Comparison of ENCODE assay signal across 8 cellular contexts in the genomic region with DNA sequence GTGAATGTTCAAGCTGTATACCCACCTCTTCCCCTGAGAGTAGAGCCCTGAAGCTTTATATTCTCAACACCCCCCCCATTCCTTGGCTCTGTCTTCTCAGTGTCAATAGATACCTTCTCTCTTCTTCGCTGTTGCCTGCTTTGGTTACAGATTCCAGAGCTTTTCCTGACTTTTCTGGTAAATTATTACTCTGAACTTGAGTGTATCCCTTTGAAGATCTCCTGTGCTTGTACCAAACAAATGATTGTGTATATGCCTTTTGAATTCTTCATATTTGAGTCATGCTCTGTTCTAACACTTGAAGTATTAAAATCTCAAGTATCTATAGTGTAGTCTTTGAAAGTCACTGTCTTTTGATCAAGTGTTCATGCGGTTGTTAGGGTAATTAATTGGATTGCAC. TPM values are rescaled to one million over a fixed set of nuclear protein-coding genes. Genes with fewer than 3 reads are reported as not detected.
A peak's percentile ranks its signal among the peaks of the same experiment; 100 is the strongest.
DNase-seq lines count a peak whose midpoint lies in the region; ATAC-seq, FAIRE-seq and TF ChIP-seq lines count a peak whose summit lies in the region.
"Not testable (repeated sequence)": the region's sequence is repeated elsewhere in the genome, so short reads cannot be mapped to it uniquely, and the experiment has no call there.

No MANE protein-coding gene starts in this region.

- not testable (repeated sequence) for H3K27me3 ChIP-seq in GM23248 (replicated peaks; ENCODE audit: insufficient read depth); foreskin keratinocyte; HepG2 (ENCODE audit: control insufficient read depth in 1 of 2, insufficient read depth in 2 of 2, low read length in 2 of 2); skeletal muscle tissue (ENCODE audit: control insufficient read depth in 3 of 3, insufficient read depth in 3 of 3, low read length in 3 of 3)

- WGBS in GM23248 (ENCODE audit: low coverage in 1 of 2, low lambda C conversion rate in 2 of 2, missing lambda C conversion rate in 2 of 2), 2 experiments = 94 to 95% methylated on average over 2 of the region's 2 CpGs
- 27% methylated on average over 2 of the region's 2 CpGs for WGBS in HepG2 (ENCODE audit: low lambda C conversion rate)

- not testable (repeated sequence) for TF ChIP-seq EP300 in HepG2 (IDR thresholded peaks at IDR 0.05; ENCODE audit: low read depth in 2 of 2, low read length in 2 of 2); HepG2 (CRISPR knock-in tag; IDR thresholded peaks at IDR 0.05; ENCODE audit: borderline replicate concordance)

- H3K4me1 ChIP-seq in GM23248 (ENCODE audit: insufficient read depth); skeletal muscle tissue (ENCODE audit: control insufficient read depth in 3 of 3, insufficient read depth in 3 of 3, low read length in 3 of 3): not testable (repeated sequence)
- H3K4me1 ChIP-seq in foreskin keratinocyte = peaks cover 12% of the 10 kb centered on the region
- H3K4me1 ChIP-seq in HepG2 (ENCODE audit: insufficient read depth, low read length) = peaks cover 18% of the 10 kb centered on the region

- H2AFZ ChIP-seq in GM23248; HepG2 (ENCODE audit: low read length): not testable (repeated sequence)

- H3K9ac ChIP-seq in GM23248; HepG2 (ENCODE audit: insufficient read depth, low read depth, low read length); skeletal muscle tissue (ENCODE audit: low read depth in 1 of 3, low read length in 3 of 3): not testable (repeated sequence)

- in situ Hi-C loops in ACHN (cut with HindIII; ENCODE audit: low pct_ligation_motif_present, low pct_unique_long_range_greater_than_20kb, low sequenced_read_pairs); GM23248 (cut with MboI); HepG2 (cut with HindIII; ENCODE audit: extremely low pct_ligation_motif_present, low pct_unique_long_range_greater_than_20kb): not testable (repeated sequence)

- H3K9me3 ChIP-seq in GM23248 (ENCODE audit: low read depth); HepG2 (ENCODE audit: low read length); skeletal muscle tissue (ENCODE audit: control insufficient read depth in 3 of 3, low read length in 3 of 3): not testable (repeated sequence)

- H4K20me1 ChIP-seq in GM23248 (ENCODE audit: insufficient read depth); HepG2 (ENCODE audit: insufficient read depth, low read length): not testable (repeated sequence)

- DNase-seq in ACHN (peak; percentile 90), GM23248 (peak; percentile 22), LHCN-M2 (ENCODE audit: low read depth) (peak; percentile 11), astrocyte of the hippocampus (ENCODE audit: low read depth, low spot score) (peak; percentile 3), foreskin keratinocyte (peak; percentile 3 to 20), HepG2 (ENCODE audit: low spot score) (peak; percentile 18)

- H3K4me2 ChIP-seq in GM23248 (ENCODE audit: unreplicated experiment) = peak overlapping the region; percentile 21
- not testable (repeated sequence) for H3K4me2 ChIP-seq in HepG2 (ENCODE audit: low read depth, low read length)

- not testable (repeated sequence) for ATAC-seq in foreskin keratinocyte
- peak; percentile 31; the same call in 2 of the 3 replicates for ATAC-seq in HepG2

- H3K4me3 ChIP-seq in GM23248; HepG2 (replicated peaks in 1 of 3; ENCODE audit: insufficient read depth in 1 of 3, low read depth in 2 of 3, low read length in 3 of 3); skeletal muscle tissue (ENCODE audit: low read length in 3 of 3): not testable (repeated sequence)

- not testable (repeated sequence) for TF ChIP-seq POLR2A in HepG2 (IDR thresholded peaks at IDR 0.05; ENCODE audit: insufficient read depth in 1 of 2, low read depth in 2 of 2, low read length in 2 of 2)

- H3K27ac ChIP-seq in GM23248; foreskin keratinocyte; HepG2 (ENCODE audit: extremely low read length, insufficient read depth, low read length): not testable (repeated sequence)
- H3K27ac ChIP-seq in VCaP (peak overlapping the region; percentile 91), skeletal muscle tissue (ENCODE audit: low read depth, low read length) (peak overlapping the region; percentile 13)

- H3F3A ChIP-seq in GM23248 (ENCODE audit: insufficient read depth) = not testable (repeated sequence)

- CTCF ChIA-PET in HepG2 (lab: Yijun Ruan, JAX; ENCODE audit: low intra/inter-chr PET ratio, low total read pairs) = not testable (repeated sequence)

- not testable (repeated sequence) for BruUV-seq in HepG2 (replicated peaks; lab: Mats Ljungman, UMichigan)

- FAIRE-seq in HepG2 (lab: Jason Lieb, UNC) = not testable (repeated sequence)

- TF ChIP-seq RAD21 in HepG2 (CRISPR knock-in tag; IDR thresholded peaks at IDR 0.05) = not testable (repeated sequence)

- POLR2A ChIA-PET in HepG2 (lab: Yijun Ruan, JAX) = not testable (repeated sequence)

- intact Hi-C loops in HepG2 (cut with micrococcal nuclease; ENCODE audit: unreplicated experiment) = loop anchor here (5.0 kb wide), 1 partner anchor 38 kb away; a partner anchor contains a TSS

- not testable (repeated sequence) for H3K36me3 ChIP-seq in GM23248 (ENCODE audit: low read depth); HepG2 (replicated peaks in 1 of 2; ENCODE audit: control insufficient read depth in 1 of 2, insufficient read depth in 2 of 2, low read length in 2 of 2); skeletal muscle tissue (ENCODE audit: control insufficient read depth in 3 of 3, insufficient read depth in 3 of 3, low read length in 3 of 3)

- peaks cover 43% of the 10 kb centered on the region for H3K79me2 ChIP-seq in GM23248 (ENCODE audit: insufficient read depth)
- H3K79me2 ChIP-seq in HepG2 (ENCODE audit: insufficient read depth, low read length) = not testable (repeated sequence)

- peak; percentile 23; the same call in 1 of the 2 replicates for TF ChIP-seq CTCF in VCaP (conservative IDR thresholded peaks at IDR 0.05)
- TF ChIP-seq CTCF in foreskin keratinocyte (conservative IDR thresholded peaks at IDR 0.05); HepG2 (CRISPR knock-in tag; IDR thresholded peaks at IDR 0.05): not testable (repeated sequence)

- not testable (repeated sequence) for H3K9me2 ChIP-seq in GM23248 (ENCODE audit: insufficient read depth)

RNA-seq across cellular contexts. Expression of a gene that starts 32.0 kb away (rescaled TPM):
- total RNA-seq in GM23248 (2014; rRNA removed; shearing (Covaris generic)) = 2.3 and 14.6 TPM in 2 replicates
- polyA plus RNA-seq in GM23248 (2016; fragmentation: Nextera tagmentation; extraction: Ambion mirVana) (2.5 and 3.6 TPM in 2 replicates), foreskin keratinocyte (0.29 and 0.43 TPM in 2 replicates), HepG2 (2011; rRNA removed) (12.0 and 13.6 TPM in 2 replicates)
- total RNA-seq in LHCN-M2 (2014; rRNA removed) (4.7 and 9.8 TPM in 2 replicates), foreskin keratinocyte (4.6 and 4.7 TPM in 2 replicates), HepG2 (2016; rRNA removed; fragmentation: Illumina TruSeq; extraction: Trizol) (5.0 and 12.0 TPM in 2 replicates), skeletal muscle tissue (73.6 TPM)
- 3.2 TPM for polyA plus RNA-seq in LHCN-M2 (2012)
- total RNA-seq in HepG2 (2016; cell fraction: cytosol; rRNA removed; fragmentation: Illumina TruSeq; extraction: Trizol; ENCODE audit: low read depth) = 7.8 and 10.3 TPM in 2 replicates
- total RNA-seq in HepG2 (2016; cell fraction: insoluble cytoplasmic fraction; rRNA removed; fragmentation: Illumina TruSeq; extraction: Trizol) = 3.1 and 9.8 TPM in 2 replicates
- 7.6 and 7.9 TPM in 2 replicates for total RNA-seq in HepG2 (2016; cell fraction: membrane; rRNA removed; fragmentation: Illumina TruSeq; extraction: Trizol)
- total RNA-seq in HepG2 (2016; cell fraction: nucleus; rRNA removed; fragmentation: Illumina TruSeq; extraction: Trizol) = 28.2 and 41.8 TPM in 2 replicates
- 4.7 and 6.2 TPM in 2 replicates for polyA plus RNA-seq in HepG2 (2011; cell fraction: cytosol; rRNA removed)
- polyA plus RNA-seq in HepG2 (2011; cell fraction: nucleus; rRNA removed) = 46.0 and 60.3 TPM in 2 replicates
- 2.4 and 3.9 TPM in 2 replicates for polyA plus RNA-seq in HepG2 (2012)
- polyA plus RNA-seq in HepG2 (2016; cell fraction: cytosol; fragmentation: Illumina TruSeq; extraction: Trizol; ENCODE audit: low read depth) = 0.12 and 0.15 TPM in 2 replicates
- 1.2 and 2.0 TPM in 2 replicates for polyA plus RNA-seq in HepG2 (2016; cell fraction: insoluble cytoplasmic fraction; fragmentation: Illumina TruSeq; extraction: Trizol; ENCODE audit: low read depth)
- 0.31 and 0.49 TPM in 2 replicates for polyA plus RNA-seq in HepG2 (2016; cell fraction: membrane; fragmentation: Illumina TruSeq; extraction: Trizol; ENCODE audit: low read depth)
- polyA plus RNA-seq in HepG2 (2016; cell fraction: nucleus; fragmentation: Illumina TruSeq; extraction: Trizol; ENCODE audit: insufficient read depth, low read depth) = 9.7 and 12.2 TPM in 2 replicates
- polyA minus RNA-seq in HepG2 (2011; rRNA and poly(A)+ RNA removed; ENCODE audit: low replicate concordance) = 84.7 and 179 TPM in 2 replicates
- 4.5 and 9.7 TPM in 2 replicates for polyA minus RNA-seq in HepG2 (2011; cell fraction: cytosol; rRNA and poly(A)+ RNA removed)
- polyA minus RNA-seq in HepG2 (2011; cell fraction: nucleus; rRNA and poly(A)+ RNA removed) = 97.5 and 109 TPM in 2 replicates

RNA-seq across cellular contexts. Expression of a gene that starts 38.8 kb away (rescaled TPM):
- total RNA-seq in GM23248 (2014; rRNA removed; shearing (Covaris generic)) = 12.5 and 18.9 TPM in 2 replicates
- polyA plus RNA-seq in GM23248 (2016; fragmentation: Nextera tagmentation; extraction: Ambion mirVana) (39.6 and 41.1 TPM in 2 replicates), foreskin keratinocyte (72.2 and 93.7 TPM in 2 replicates), HepG2 (2011; rRNA removed) (58.9 and 80.8 TPM in 2 replicates)
- total RNA-seq in LHCN-M2 (2014; rRNA removed) (78.4 and 107 TPM in 2 replicates), foreskin keratinocyte (63.3 and 74.8 TPM in 2 replicates), HepG2 (2016; rRNA removed; fragmentation: Illumina TruSeq; extraction: Trizol) (95.2 and 130 TPM in 2 replicates), skeletal muscle tissue (11.5 TPM)
- polyA plus RNA-seq in LHCN-M2 (2012) = 44.9 TPM
- 21.5 and 22.7 TPM in 2 replicates for total RNA-seq in HepG2 (2016; cell fraction: cytosol; rRNA removed; fragmentation: Illumina TruSeq; extraction: Trizol; ENCODE audit: low read depth)
- total RNA-seq in HepG2 (2016; cell fraction: insoluble cytoplasmic fraction; rRNA removed; fragmentation: Illumina TruSeq; extraction: Trizol) = 93.0 and 140 TPM in 2 replicates
- 21.2 and 24.3 TPM in 2 replicates for total RNA-seq in HepG2 (2016; cell fraction: membrane; rRNA removed; fragmentation: Illumina TruSeq; extraction: Trizol)
- total RNA-seq in HepG2 (2016; cell fraction: nucleus; rRNA removed; fragmentation: Illumina TruSeq; extraction: Trizol) = 34.3 and 34.5 TPM in 2 replicates
- 53.2 and 54.1 TPM in 2 replicates for polyA plus RNA-seq in HepG2 (2011; cell fraction: cytosol; rRNA removed)
- polyA plus RNA-seq in HepG2 (2011; cell fraction: nucleus; rRNA removed) = 16.3 and 20.2 TPM in 2 replicates
- 20.4 and 35.6 TPM in 2 replicates for polyA plus RNA-seq in HepG2 (2012)
- 9.6 and 10.6 TPM in 2 replicates for polyA plus RNA-seq in HepG2 (2016; cell fraction: cytosol; fragmentation: Illumina TruSeq; extraction: Trizol; ENCODE audit: low read depth)
- polyA plus RNA-seq in HepG2 (2016; cell fraction: insoluble cytoplasmic fraction; fragmentation: Illumina TruSeq; extraction: Trizol; ENCODE audit: low read depth) = 120 and 134 TPM in 2 replicates
- polyA plus RNA-seq in HepG2 (2016; cell fraction: membrane; fragmentation: Illumina TruSeq; extraction: Trizol; ENCODE audit: low read depth) = 12.6 and 12.8 TPM in 2 replicates
- polyA plus RNA-seq in HepG2 (2016; cell fraction: nucleus; fragmentation: Illumina TruSeq; extraction: Trizol; ENCODE audit: insufficient read depth, low read depth) = 45.5 and 48.6 TPM in 2 replicates
- polyA minus RNA-seq in HepG2 (2011; rRNA and poly(A)+ RNA removed; ENCODE audit: low replicate concordance) = 39.5 and 179 TPM in 2 replicates
- polyA minus RNA-seq in HepG2 (2011; cell fraction: cytosol; rRNA and poly(A)+ RNA removed) = 18.0 and 21.6 TPM in 2 replicates
- polyA minus RNA-seq in HepG2 (2011; cell fraction: nucleus; rRNA and poly(A)+ RNA removed) = 13.1 and 18.2 TPM in 2 replicates

Comparison
In these comparisons a context has a peak if more than half of its experiments do, and no peak if none do; other contexts are left out.
1. DNase-seq: peak in every context shown above with its lines; median percentile 90 in ACHN; 22 in GM23248; 18 in HepG2; 12 in foreskin keratinocyte; 11 in LHCN-M2; 3 in astrocyte of the hippocampus.